ENCODE assay signal across 8 cellular contexts in the genomic region with DNA sequence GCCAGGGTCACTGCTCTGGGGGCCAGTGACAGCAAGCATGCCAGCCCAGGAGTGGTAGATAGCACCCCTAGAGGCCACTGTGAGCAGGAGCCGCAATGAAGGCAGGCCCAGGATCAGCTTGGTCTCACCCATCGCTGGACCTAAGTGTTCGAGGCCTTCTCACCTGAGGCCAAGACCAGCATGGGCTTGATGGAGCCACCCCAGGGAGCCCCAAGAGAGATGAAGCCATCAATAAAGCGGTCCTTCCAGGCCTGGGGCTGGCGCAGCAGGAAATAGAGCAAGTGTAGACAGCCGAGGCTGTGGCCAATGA. TPM values are rescaled to one million over a fixed set of nuclear protein-coding genes. Genes with fewer than 3 reads are reported as not detected.
DNase-seq lines count a peak whose midpoint lies in the region; ATAC-seq lines count a peak whose summit lies in the region.

No MANE protein-coding gene starts in this region.

- WGBS in iPS DF 6.9 (ENCODE audit: insufficient coverage, insufficient read length), result no CpG with 5 or more reads among the region's 6 CpGs

- DNase-seq in stimulated activated CD4-positive, alpha-beta T cell treated with anti-CD3 and anti-CD28 coated beads, Interleukin-15, amount 100 ng/mL, for 24 hours, result peak; percentile 59
- DNase-seq in stimulated activated CD4-positive, alpha-beta T cell treated with anti-CD3 and anti-CD28 coated beads, Interleukin-12 subunit alpha, Interleukin-12 subunit beta, amount 100 ng/mL, for 4 hours, result no peak
- peak; percentile 4 for DNase-seq in NCI-H82 treated with DMSO at 0.1 percent for 48 hours (lab: John Stamatoyannopoulos, UW; ENCODE audit: unreplicated experiment)
- peak; percentile 42 for DNase-seq in activated naive CD8-positive, alpha-beta T cell treated with anti-CD3 and anti-CD28 coated beads, Interleukin-2, amount 50 U/mL, for 24 hours
- peak; percentile 58 for DNase-seq in iPS DF 6.9 (ENCODE audit: low read depth, low spot score)
- DNase-seq in stimulated activated naive CD8-positive, alpha-beta T cell treated with anti-CD3 and anti-CD28 coated beads, Interleukin-15, Interleukin-2, amounts not matched to agents 100 U/mL and 50 U/mL, for 24 hours, result peak; percentile 53
- DNase-seq in NCI-H2029 (lab: John Stamatoyannopoulos, UW), result no peak
- DNase-seq in mesenteric fat pad (ENCODE audit: low spot score), result no peak

- H3K9me3 Mint-ChIP-seq in activated naive CD8-positive, alpha-beta T cell treated with anti-CD3 and anti-CD28 coated beads, Interleukin-2, amount 50 U/mL, for 24 hours, result no peaks in the 10 kb centered on the region

- H3K4me3 Mint-ChIP-seq in activated naive CD8-positive, alpha-beta T cell treated with anti-CD3 and anti-CD28 coated beads, Interleukin-2, amount 50 U/mL, for 24 hours, result no peak overlapping the region

- H3K4me1 Mint-ChIP-seq in activated naive CD8-positive, alpha-beta T cell treated with anti-CD3 and anti-CD28 coated beads, Interleukin-2, amount 50 U/mL, for 24 hours, result peaks cover 29% of the 10 kb centered on the region

- H3K9me3 ChIP-seq in iPS DF 6.9 (ENCODE audit: control insufficient read depth, insufficient read depth, low read length), result no peaks in the 10 kb centered on the region

- H3K27ac ChIP-seq in iPS DF 6.9 (ENCODE audit: low read length), result no peak overlapping the region

- H3K27me3 ChIP-seq in iPS DF 6.9 (ENCODE audit: control insufficient read depth, insufficient read depth, low read length), result no peaks in the 10 kb centered on the region

- no peak overlapping the region for H3K4me3 ChIP-seq in iPS DF 6.9 (ENCODE audit: low read length)

- no peaks in the 10 kb centered on the region for H3K27me3 Mint-ChIP-seq in activated naive CD8-positive, alpha-beta T cell treated with anti-CD3 and anti-CD28 coated beads, Interleukin-2, amount 50 U/mL, for 24 hours

- peak; percentile 30 for ATAC-seq in activated naive CD8-positive, alpha-beta T cell treated with anti-CD3 and anti-CD28 coated beads, Interleukin-2, amount 50 U/mL, for 24 hours
- no peak for ATAC-seq in stimulated activated naive CD8-positive, alpha-beta T cell treated with anti-CD3 and anti-CD28 coated beads, Interleukin-15, Interleukin-2, amounts not matched to agents 100 U/mL and 50 U/mL, for 24 hours

- no peaks in the 10 kb centered on the region; the same call in none of the 2 replicates for H3K4me1 ChIP-seq in iPS DF 6.9 (ENCODE audit: control insufficient read depth, insufficient read depth, low read length)

- H3K36me3 ChIP-seq in iPS DF 6.9 (ENCODE audit: control insufficient read depth, insufficient read depth, low read length), result peaks cover 32% of the 10 kb centered on the region

- H3K36me3 Mint-ChIP-seq in activated naive CD8-positive, alpha-beta T cell treated with anti-CD3 and anti-CD28 coated beads, Interleukin-2, amount 50 U/mL, for 24 hours (ENCODE audit: low read depth), result peaks cover 4% of the 10 kb centered on the region

- H3K27ac Mint-ChIP-seq in activated naive CD8-positive, alpha-beta T cell treated with anti-CD3 and anti-CD28 coated beads, Interleukin-2, amount 50 U/mL, for 24 hours, result no peak overlapping the region

RNA-seq across cellular contexts. Expression of gene LCAT, which starts 1.8 kb away (rescaled TPM):
- total RNA-seq in mesenteric fat pad, result 32.1 TPM

RNA-seq across cellular contexts. Expression of gene PSMB10, which starts 5.5 kb away (rescaled TPM):
- total RNA-seq in mesenteric fat pad, result 53.8 TPM

RNA-seq across cellular contexts. Expression of gene CTRL, which starts 10.5 kb away (rescaled TPM):
- 1.3 TPM for total RNA-seq in mesenteric fat pad

RNA-seq across cellular contexts. Expression of gene SLC12A4, which starts 26.3 kb away (rescaled TPM):
- 113 TPM for total RNA-seq in mesenteric fat pad

RNA-seq across cellular contexts. Expression of gene DPEP3, which starts 38.1 kb away (rescaled TPM):
- 0.16 TPM for total RNA-seq in mesenteric fat pad

Comparison
In these comparisons a context has a peak if more than half of its experiments do, and no peak if none do; other contexts are left out.
1. DNase-seq: peak in stimulated activated CD4-positive, alpha-beta T cell treated with anti-CD3 and anti-CD28 coated beads, Interleukin-15, amount 100 ng/mL, for 24 hours (single experiment), NCI-H82 treated with DMSO at 0.1 percent for 48 hours (single experiment), activated naive CD8-positive, alpha-beta T cell treated with anti-CD3 and anti-CD28 coated beads, Interleukin-2, amount 50 U/mL, for 24 hours (single experiment), iPS DF 6.9 (single experiment) and stimulated activated naive CD8-positive, alpha-beta T cell treated with anti-CD3 and anti-CD28 coated beads, Interleukin-15, Interleukin-2, amounts not matched to agents 100 U/mL and 50 U/mL, for 24 hours (single experiment); none in stimulated activated CD4-positive, alpha-beta T cell treated with anti-CD3 and anti-CD28 coated beads, Interleukin-12 subunit alpha, Interleukin-12 subunit beta, amount 100 ng/mL, for 4 hours (single experiment), NCI-H2029 (single experiment) and mesenteric fat pad (single experiment).